Comparison of ENCODE assay signal across 18 cellular contexts in genomic region chr10:3271385-3272115, GRCh38.
"Had no signal": no experiment of that assay in that cellular context is flagged by ENCODE, and none has a peak within 500 bp of the region (broad histone marks: within the 10 kb centered on the region; RNA-seq: fewer than 3 reads in every experiment).

No MANE protein-coding gene starts in this region.

- DNase-seq: activated CD4-positive, alpha-beta T cell treated with anti-CD3 and anti-CD28 coated beads, Interleukin-2, amount 50 U/mL, for 48 hours; activated naive CD8-positive, alpha-beta T cell treated with anti-CD3 and anti-CD28 coated beads, Interleukin-2, amount 10 ng/mL, durations not matched to agents 7 days and 5 days; activated T-cell treated with anti-CD3 and anti-CD28 coated beads for 4 hours; brain microvascular endothelial cell; cortex of kidney; effector memory CD4-positive, alpha-beta T cell; kidney glomerular epithelial cell; mesenchymal stem cell; naive thymus-derived CD4-positive, alpha-beta T cell; pancreas; spleen; stimulated activated CD4-positive, alpha-beta T cell treated with anti-CD3 and anti-CD28 coated beads, Interleukin-4, amount 100 ng/mL, for 4 hours; stimulated activated naive B cell treated with anti-CD40 and anti-IgM and Interleukin-4, amounts not matched to agents 10 μg/mL and 1 μg/mL and 100 μg/mL, for 72 hours; T-helper 17 cell; thyroid gland; WERI-Rb-1 had no signal

- H3K27me3 ChIP-seq: brain microvascular endothelial cell, neutrophil, pancreas, spleen, thyroid gland had no signal

- H3K9me3 ChIP-seq: neutrophil, pancreas, spleen, thyroid gland had no signal

- H3K36me3 ChIP-seq: brain microvascular endothelial cell, neutrophil, pancreas, spleen, thyroid gland, WERI-Rb-1 had no signal

- H3K27ac Mint-ChIP-seq: activated naive CD8-positive, alpha-beta T cell treated with anti-CD3 and anti-CD28 coated beads, Interleukin-2, amount 10 ng/mL, durations not matched to agents 7 days and 5 days; naive thymus-derived CD4-positive, alpha-beta T cell; stimulated activated naive B cell treated with anti-CD40 and anti-IgM and Interleukin-4, amounts not matched to agents 10 μg/mL and 1 μg/mL and 100 μg/mL, for 72 hours; T-helper 17 cell had no signal

- H3K9me3 Mint-ChIP-seq: activated naive CD8-positive, alpha-beta T cell treated with anti-CD3 and anti-CD28 coated beads, Interleukin-2, amount 10 ng/mL, durations not matched to agents 7 days and 5 days; central memory CD8-positive, alpha-beta T cell; naive thymus-derived CD4-positive, alpha-beta T cell had no signal

- H3K27ac ChIP-seq: brain microvascular endothelial cell, neutrophil, pancreas, spleen, thyroid gland, WERI-Rb-1 had no signal

- H3K4me3 Mint-ChIP-seq: activated naive CD8-positive, alpha-beta T cell treated with anti-CD3 and anti-CD28 coated beads, Interleukin-2, amount 10 ng/mL, durations not matched to agents 7 days and 5 days; central memory CD8-positive, alpha-beta T cell; naive thymus-derived CD4-positive, alpha-beta T cell; stimulated activated naive B cell treated with anti-CD40 and anti-IgM and Interleukin-4, amounts not matched to agents 10 μg/mL and 1 μg/mL and 100 μg/mL, for 72 hours; T-helper 17 cell had no signal

- ATAC-seq: naive thymus-derived CD4-positive, alpha-beta T cell; stimulated activated naive B cell treated with anti-CD40 and anti-IgM and Interleukin-4, amounts not matched to agents 10 μg/mL and 1 μg/mL and 100 μg/mL, for 72 hours; T-helper 17 cell had no signal

- H3K4me1 Mint-ChIP-seq: activated naive CD8-positive, alpha-beta T cell treated with anti-CD3 and anti-CD28 coated beads, Interleukin-2, amount 10 ng/mL, durations not matched to agents 7 days and 5 days; central memory CD8-positive, alpha-beta T cell; naive thymus-derived CD4-positive, alpha-beta T cell; stimulated activated naive B cell treated with anti-CD40 and anti-IgM and Interleukin-4, amounts not matched to agents 10 μg/mL and 1 μg/mL and 100 μg/mL, for 72 hours had no signal

- H3K36me3 Mint-ChIP-seq: activated naive CD8-positive, alpha-beta T cell treated with anti-CD3 and anti-CD28 coated beads, Interleukin-2, amount 10 ng/mL, durations not matched to agents 7 days and 5 days; naive thymus-derived CD4-positive, alpha-beta T cell had no signal

- H3K4me1 ChIP-seq: pancreas, spleen, thyroid gland had no signal

- H3K4me3 ChIP-seq: pancreas, spleen, thyroid gland had no signal
